16 cellular contexts compared by ENCODE assay signal in genomic region chr19:39139305-39140194, GRCh38. TPM values are rescaled to one million over a fixed set of nuclear protein-coding genes. Genes with fewer than 3 reads are reported as not detected.
DNase-seq lines count a peak whose midpoint lies in the region; ATAC-seq and TF ChIP-seq lines count a peak whose summit lies in the region.
"Had no signal": no experiment of that assay in that cellular context is flagged by ENCODE, and none has a peak within 500 bp of the region (broad histone marks: within the 10 kb centered on the region; RNA-seq: fewer than 3 reads in every experiment).

No MANE protein-coding gene starts in this region.

- H3K18ac ChIP-seq in H9 (ENCODE audit: insufficient read length, low read depth, low read length), result no peak overlapping the region

- no peaks in the 10 kb centered on the region for H3K79me1 ChIP-seq in H9 (ENCODE audit: insufficient read depth, low read depth, low read length, poor library complexity, severe bottlenecking)

- H2BK12ac ChIP-seq in H9 (ENCODE audit: insufficient read length, low read depth, low read length), result no peak overlapping the region

- peaks cover 12% of the 10 kb centered on the region; the same call in 1 of the 2 replicates for H3K79me2 ChIP-seq in H9 (ENCODE audit: insufficient read depth, low read length)

- no peak overlapping the region for H3T11ph ChIP-seq in H9 (ENCODE audit: low read length)

- no peaks in the 10 kb centered on the region for H3K9me3 Mint-ChIP-seq in H9
- H3K9me3 Mint-ChIP-seq in progenitor cell of endocrine pancreas (ENCODE audit: low read depth), result no peaks in the 10 kb centered on the region
- H3K9me3 Mint-ChIP-seq: neural crest cell had no signal

- H3K4me1 ChIP-seq in H9 (ENCODE audit: insufficient read depth, low read length) (peaks cover 29% of the 10 kb centered on the region; the same call in 1 of the 2 replicates), iPS-20b (ENCODE audit: insufficient read depth, low read length) (peaks cover 45% of the 10 kb centered on the region)

- no peaks in the 10 kb centered on the region for H3K9me3 ChIP-seq in H9 (ENCODE audit: control insufficient read depth, low read depth, low read length)
- peaks cover 3% of the 10 kb centered on the region for H3K9me3 ChIP-seq in WERI-Rb-1 (ENCODE audit: severe bottlenecking)
- H3K9me3 ChIP-seq in iPS-20b (ENCODE audit: insufficient read depth, low read depth, low read length), result no peaks in the 10 kb centered on the region
- H3K9me3 ChIP-seq: breast epithelium, gastrocnemius medialis, SJSA1 had no signal

- WGBS in H9 (ENCODE audit: extremely low coverage, insufficient read length, low lambda C conversion rate), result no CpG with 5 or more reads among the region's 13 CpGs

- H3K36me3 Mint-ChIP-seq in H9 (ENCODE audit: insufficient read depth in 1 of 3, low read depth in 3 of 3) (0 out of 7 replicates have a peak, but pooled peaks cover 0 to 4% (median 0%) of the 10 kb centered on the region in 3 experiments), progenitor cell of endocrine pancreas (ENCODE audit: insufficient read depth) (no peaks in the 10 kb centered on the region)

- H3K9ac ChIP-seq in H9 (ENCODE audit: extremely low read depth, insufficient read length, low read length) (no peak overlapping the region), iPS-20b (ENCODE audit: low read depth, low read length) (peak overlapping the region; percentile 58; the same call in 1 of the 2 replicates)

- no peak overlapping the region for H2AK5ac ChIP-seq in H9 (ENCODE audit: insufficient read length, low read length)

- H4K5ac ChIP-seq in H9 (ENCODE audit: insufficient read length, low read depth, low read length), result no peak overlapping the region

- H3K27me3 Mint-ChIP-seq in H9 (ENCODE audit: low read depth) (no peaks in the 10 kb centered on the region), progenitor cell of endocrine pancreas (no peaks in the 10 kb centered on the region)

- H2BK5ac ChIP-seq in H9 (ENCODE audit: insufficient read length, low read length), result no peak overlapping the region

- no peak overlapping the region for H3K4me2 ChIP-seq in H9 (ENCODE audit: insufficient read depth, insufficient read length, low read length)

- no peaks in the 10 kb centered on the region for H3K36me3 ChIP-seq in WERI-Rb-1
- no peaks in the 10 kb centered on the region for H3K36me3 ChIP-seq in iPS-20b (ENCODE audit: insufficient read depth, low read depth, low read length)
- H3K36me3 ChIP-seq: breast epithelium, gastrocnemius medialis, SJSA1 had no signal

- H2BK20ac ChIP-seq in H9 (ENCODE audit: low read depth, low read length, poor library complexity, severe bottlenecking), result no peak overlapping the region

- H3K4me1 Mint-ChIP-seq in H9, result peaks cover 77 to 88% of the 10 kb centered on the region in 2 experiments
- peaks cover 46% of the 10 kb centered on the region for H3K4me1 Mint-ChIP-seq in progenitor cell of endocrine pancreas (ENCODE audit: low read depth)

- DNase-seq in H9 (peak; percentile 64), WERI-Rb-1 (peak; percentile 70), progenitor cell of endocrine pancreas (ENCODE audit: low spot score, unreplicated experiment) (no peak), 8988T (no peak), NOMO-1 treated with DMSO at 0.1 percent for 48 hours (lab: John Stamatoyannopoulos, UW; ENCODE audit: unreplicated experiment) (no peak)
- no peak for DNase-seq in stimulated activated CD4-positive, alpha-beta T cell treated with anti-CD3 and anti-CD28 coated beads, Interleukin-1b, Interleukin-23, amount 100 ng/mL, for 48 hours
- DNase-seq: activated CD8-positive, alpha-beta memory T cell treated with anti-CD3 and anti-CD28 coated beads for 24 hours; activated gamma-delta T cell treated with Interleukin-2 at 50 U/mL for 16 hours; gastrocnemius medialis; stimulated activated naive CD4-positive, alpha-beta T cell treated with Interleukin-2 at 50 U/mL for 16 hours had no signal

- no peaks in the 10 kb centered on the region for H3K23me2 ChIP-seq in H9 (ENCODE audit: insufficient read length, low read depth, low read length, poor library complexity, severe bottlenecking)

- H4K91ac ChIP-seq in H9 (ENCODE audit: insufficient read length, low read depth, low read length), result peak overlapping the region; percentile 31

- TF ChIP-seq CTCF in H9 (conservative IDR thresholded peaks at IDR 0.05), result no peak
- no peak for TF ChIP-seq CTCF in WERI-Rb-1 (IDR thresholded peaks at IDR 0.05; ENCODE audit: low read depth, low read length)
- TF ChIP-seq CTCF in progenitor cell of endocrine pancreas (IDR thresholded peaks at IDR 0.05; ENCODE audit: unreplicated experiment), result no peak

- H3K27ac ChIP-seq in H9 (ENCODE audit: insufficient read length, low read depth, low read length) (no peak overlapping the region), WERI-Rb-1 (peak overlapping the region; percentile 81), iPS-20b (ENCODE audit: low read length) (peak overlapping the region; percentile 86)
- H3K27ac ChIP-seq: gastrocnemius medialis, SJSA1 had no signal

- no peak overlapping the region for H2AFZ ChIP-seq in H9 (ENCODE audit: low read length)

- no peak overlapping the region for H2BK120ac ChIP-seq in H9 (ENCODE audit: low read depth, low read length, poor library complexity, severe bottlenecking)

- no peak overlapping the region for H4K8ac ChIP-seq in H9 (replicated peaks; ENCODE audit: insufficient read length, low read depth, low read length)

- H3K4ac ChIP-seq in H9 (ENCODE audit: low read depth, low read length), result no peak overlapping the region

- ATAC-seq in GM19351 (IDR thresholded peaks at IDR 0.05; ENCODE audit: unreplicated experiment), result no peak
- ATAC-seq: gastrocnemius medialis had no signal

- H3K56ac ChIP-seq in H9 (ENCODE audit: insufficient read length, low read depth, low read length), result no peak overlapping the region

- peaks cover 4% of the 10 kb centered on the region for H4K20me1 ChIP-seq in H9 (ENCODE audit: control insufficient read depth, insufficient read depth, insufficient read length)

- peak overlapping the region; percentile 79 to 91 (median 90); a peak in 6 of 7 replicates for H3K27ac Mint-ChIP-seq in H9
- peak overlapping the region; percentile 94 for H3K27ac Mint-ChIP-seq in progenitor cell of endocrine pancreas

- peak overlapping the region; percentile 18; the same call in 1 of the 2 replicates for H3K4me3 ChIP-seq in WERI-Rb-1 (ENCODE audit: low read depth, low read length)
- peak overlapping the region; percentile 50; the same call in 1 of the 2 replicates for H3K4me3 ChIP-seq in iPS-20b (ENCODE audit: low read length)
- H3K4me3 ChIP-seq: breast epithelium, gastrocnemius medialis, SJSA1 had no signal

- H3K4me3 Mint-ChIP-seq in H9 (peak overlapping the region; percentile 10 to 65; a peak in 4 of 5 replicates), progenitor cell of endocrine pancreas (ENCODE audit: low read depth) (no peak overlapping the region)
- H3K4me3 Mint-ChIP-seq: neural crest cell had no signal

- H3K27me3 ChIP-seq in H9 (ENCODE audit: insufficient read depth, low read length) (no peaks in the 10 kb centered on the region), WERI-Rb-1 (ENCODE audit: insufficient read depth, low read depth, severe bottlenecking) (no peaks in the 10 kb centered on the region), iPS-20b (ENCODE audit: insufficient read depth, low read length) (no peaks in the 10 kb centered on the region)
- H3K27me3 ChIP-seq: breast epithelium, gastrocnemius medialis, SJSA1 had no signal

- H2BK15ac ChIP-seq in H9 (ENCODE audit: low read depth, low read length), result no peak overlapping the region

- no peak overlapping the region for H3K14ac ChIP-seq in H9 (ENCODE audit: insufficient read depth, low read length)

- H3K23ac ChIP-seq in H9 (ENCODE audit: insufficient read length, low read depth, low read length), result no peak overlapping the region

RNA-seq across cellular contexts. Expression of gene PAK4, which starts 14.0 kb away (rescaled TPM):
- 62.6 and 63.1 TPM in 2 replicates for total RNA-seq in H9 (2021)
- 73.9 and 75.8 TPM in 2 replicates for total RNA-seq in progenitor cell of endocrine pancreas

RNA-seq across cellular contexts. Expression of gene ACP7, which starts 55.4 kb away (rescaled TPM):
- total RNA-seq in H9 (2021), result 0.15 and 0.18 TPM in 2 replicates
- total RNA-seq in progenitor cell of endocrine pancreas, result not detected in 2 replicates
- total RNA-seq: breast epithelium, gastrocnemius medialis, HepG2, neural crest cell, SJSA1 had no signal

RNA-seq across cellular contexts. Expression of gene NCCRP1, which starts 57.2 kb away (rescaled TPM):
- total RNA-seq in H9 (2021), result 1.9 and 2.7 TPM in 2 replicates
- 0.89 and 0.93 TPM in 2 replicates for total RNA-seq in progenitor cell of endocrine pancreas
- total RNA-seq: gastrocnemius medialis, HepG2, neural crest cell, SJSA1 had no signal

Comparison
In these comparisons a context has a peak if more than half of its experiments do, and no peak if none do; other contexts are left out.
1. DNase-seq: peak in H9 (single experiment) and WERI-Rb-1 (single experiment); none in progenitor cell of endocrine pancreas (single experiment), stimulated activated CD4-positive, alpha-beta T cell treated with anti-CD3 and anti-CD28 coated beads, Interleukin-1b, Interleukin-23, amount 100 ng/mL, for 48 hours (single experiment), 8988T (single experiment) and NOMO-1 treated with DMSO at 0.1 percent for 48 hours (single experiment).